Comparison of ENCODE assay signal across 8 cellular contexts in genomic region chr2:43227830-43228280, GRCh38. TPM values are rescaled to one million over a fixed set of nuclear protein-coding genes. Genes with fewer than 3 reads are reported as not detected.
DNase-seq lines count a peak whose midpoint lies in the region; ATAC-seq and TF ChIP-seq lines count a peak whose summit lies in the region.

No MANE protein-coding gene starts in this region.

- H3K27me3 Mint-ChIP-seq in activated CD4-positive, alpha-beta T cell treated with anti-CD3 and anti-CD28 coated beads, Interleukin-2, amount 10 ng/mL, durations not matched to agents 7 days and 5 days = peaks cover 3% of the 10 kb centered on the region
- H3K27me3 Mint-ChIP-seq in activated B cell treated with CpG ODN at 0.5 μM for 24 hours = peaks cover 2% of the 10 kb centered on the region
- H3K27me3 Mint-ChIP-seq in stimulated activated memory B cell treated with anti-CD40 and anti-IgM and Interleukin-4, amounts not matched to agents 10 μg/mL and 1 μg/mL and 100 μg/mL, for 72 hours = no peaks in the 10 kb centered on the region

- H3K9me3 Mint-ChIP-seq in activated CD4-positive, alpha-beta T cell treated with anti-CD3 and anti-CD28 coated beads, Interleukin-2, amount 10 ng/mL, durations not matched to agents 7 days and 5 days = no peaks in the 10 kb centered on the region
- H3K9me3 Mint-ChIP-seq in activated B cell treated with CpG ODN at 0.5 μM for 24 hours = no peaks in the 10 kb centered on the region
- no peaks in the 10 kb centered on the region for H3K9me3 Mint-ChIP-seq in stimulated activated memory B cell treated with anti-CD40 and anti-IgM and Interleukin-4, amounts not matched to agents 10 μg/mL and 1 μg/mL and 100 μg/mL, for 72 hours

- CTCF ChIA-PET in activated CD4-positive, alpha-beta T cell treated with anti-CD3 and anti-CD28 coated beads, Interleukin-2, amount 10 ng/mL, durations not matched to agents 7 days and 5 days (lab: Charles Lee) = interaction anchor here (1.0 to 29.8 kb wide), 12 partner anchors 8 to 281 kb away, joined by 3 to 525 read pairs (median 4); no protein-coding TSS in a partner anchor
- CTCF ChIA-PET in activated B cell treated with CpG ODN at 0.5 μM for 24 hours (lab: Charles Lee) = interaction anchor here (0.7 to 12.6 kb wide), 13 partner anchors 9 to 281 kb away, joined by 3 to 336 read pairs (median 24); no protein-coding TSS in a partner anchor

- POLR2A ChIA-PET in activated CD4-positive, alpha-beta T cell treated with anti-CD3 and anti-CD28 coated beads, Interleukin-2, amount 10 ng/mL, durations not matched to agents 7 days and 5 days (lab: Charles Lee) = interaction anchor here (3.7 kb wide), 1 partner anchor 95 kb away, joined by 18 read pairs; no protein-coding TSS in a partner anchor
- POLR2A ChIA-PET in activated B cell treated with CpG ODN at 0.5 μM for 24 hours (lab: Charles Lee) = interaction anchor here (0.9 to 13.9 kb wide), 14 partner anchors 8 to 418 kb away, joined by 3 to 561 read pairs (median 14); no protein-coding TSS in a partner anchor

- peak overlapping the region; percentile 88; the same call in 1 of the 2 replicates for H3K4me3 ChIP-seq in iPS DF 6.9 (ENCODE audit: low read length)

- no peaks in the 10 kb centered on the region for H3K27me3 ChIP-seq in iPS DF 6.9 (ENCODE audit: control insufficient read depth, insufficient read depth, low read length)

- peak overlapping the region; percentile 90 for H3K27ac Mint-ChIP-seq in activated CD4-positive, alpha-beta T cell treated with anti-CD3 and anti-CD28 coated beads, Interleukin-2, amount 10 ng/mL, durations not matched to agents 7 days and 5 days
- peak overlapping the region; percentile 88 for H3K27ac Mint-ChIP-seq in activated B cell treated with CpG ODN at 0.5 μM for 24 hours
- peak overlapping the region; percentile 93 for H3K27ac Mint-ChIP-seq in stimulated activated memory B cell treated with anti-CD40 and anti-IgM and Interleukin-4, amounts not matched to agents 10 μg/mL and 1 μg/mL and 100 μg/mL, for 72 hours

- intact Hi-C loops in activated B cell treated with CpG ODN at 0.5 μM for 24 hours (cut with micrococcal nuclease) = loop anchor here (1.0 to 2.0 kb wide), 8 partner anchors 97 to 417 kb away; partner anchors contain the start of genes PLEKHH2 and THADA

- H3K4me1 Mint-ChIP-seq in activated CD4-positive, alpha-beta T cell treated with anti-CD3 and anti-CD28 coated beads, Interleukin-2, amount 10 ng/mL, durations not matched to agents 7 days and 5 days = peaks cover 24% of the 10 kb centered on the region
- H3K4me1 Mint-ChIP-seq in activated B cell treated with CpG ODN at 0.5 μM for 24 hours = peaks cover 45% of the 10 kb centered on the region
- H3K4me1 Mint-ChIP-seq in stimulated activated memory B cell treated with anti-CD40 and anti-IgM and Interleukin-4, amounts not matched to agents 10 μg/mL and 1 μg/mL and 100 μg/mL, for 72 hours = peaks cover 44% of the 10 kb centered on the region

- peaks cover 4% of the 10 kb centered on the region; the same call in 1 of the 2 replicates for H3K4me1 ChIP-seq in iPS DF 6.9 (ENCODE audit: control insufficient read depth, insufficient read depth, low read length)

- ATAC-seq in activated B cell treated with CpG ODN at 0.5 μM for 24 hours (ENCODE audit: low read depth) (no peak), HG02870 (IDR thresholded peaks at IDR 0.05; ENCODE audit: unreplicated experiment) (no peak), GM18502 (IDR thresholded peaks at IDR 0.05; ENCODE audit: poor library complexity, unreplicated experiment) (no peak)
- ATAC-seq in stimulated activated memory B cell treated with anti-CD40 and anti-IgM and Interleukin-4, amounts not matched to agents 10 μg/mL and 1 μg/mL and 100 μg/mL, for 72 hours = no peak

- no CpG with 5 or more reads among the region's 10 CpGs for WGBS in iPS DF 6.9 (ENCODE audit: insufficient coverage, insufficient read length)

- H3K4me3 Mint-ChIP-seq in activated CD4-positive, alpha-beta T cell treated with anti-CD3 and anti-CD28 coated beads, Interleukin-2, amount 10 ng/mL, durations not matched to agents 7 days and 5 days = peak overlapping the region; percentile 82
- H3K4me3 Mint-ChIP-seq in activated B cell treated with CpG ODN at 0.5 μM for 24 hours = peak overlapping the region; percentile 95
- peak overlapping the region; percentile 98 for H3K4me3 Mint-ChIP-seq in stimulated activated memory B cell treated with anti-CD40 and anti-IgM and Interleukin-4, amounts not matched to agents 10 μg/mL and 1 μg/mL and 100 μg/mL, for 72 hours

- no peak for TF ChIP-seq CTCF in activated B cell treated with CpG ODN at 0.5 μM for 24 hours (IDR thresholded peaks at IDR 0.05)

- peaks cover 36% of the 10 kb centered on the region for H3K36me3 Mint-ChIP-seq in activated CD4-positive, alpha-beta T cell treated with anti-CD3 and anti-CD28 coated beads, Interleukin-2, amount 10 ng/mL, durations not matched to agents 7 days and 5 days (ENCODE audit: low read depth)
- peaks cover 45% of the 10 kb centered on the region for H3K36me3 Mint-ChIP-seq in activated B cell treated with CpG ODN at 0.5 μM for 24 hours (ENCODE audit: low read depth)
- peaks cover 47% of the 10 kb centered on the region for H3K36me3 Mint-ChIP-seq in stimulated activated memory B cell treated with anti-CD40 and anti-IgM and Interleukin-4, amounts not matched to agents 10 μg/mL and 1 μg/mL and 100 μg/mL, for 72 hours

- no peak for DNase-seq in activated CD4-positive, alpha-beta T cell treated with anti-CD3 and anti-CD28 coated beads, Interleukin-2, amount 10 ng/mL, durations not matched to agents 7 days and 5 days
- DNase-seq in activated CD4-positive, alpha-beta T cell treated with anti-CD3 and anti-CD28 coated beads, Interleukin-2, amount 50 U/mL, for 1 hour = no peak
- DNase-seq in activated B cell treated with CpG ODN at 0.5 μM for 24 hours = no peak
- no peak for DNase-seq in iPS DF 6.9 (ENCODE audit: low read depth, low spot score)
- DNase-seq in Kasumi-1 (lab: John Stamatoyannopoulos, UW) = no peak

- no peaks in the 10 kb centered on the region for H3K9me3 ChIP-seq in iPS DF 6.9 (ENCODE audit: control insufficient read depth, insufficient read depth, low read length)

- peaks cover 11% of the 10 kb centered on the region; the same call in 1 of the 2 replicates for H3K36me3 ChIP-seq in iPS DF 6.9 (ENCODE audit: control insufficient read depth, insufficient read depth, low read length)

- no peak overlapping the region for H3K27ac ChIP-seq in iPS DF 6.9 (ENCODE audit: low read length)

RNA-seq across cellular contexts. Expression of gene ZFP36L2, which starts 1.4 kb away (rescaled TPM):
- total RNA-seq in activated CD4-positive, alpha-beta T cell treated with anti-CD3 and anti-CD28 coated beads, Interleukin-2, amount 10 ng/mL, durations not matched to agents 7 days and 5 days = 100 to 1,000 TPM; 210 to 228 TPM
- 56.7 and 62.1 TPM in 2 replicates for total RNA-seq in activated B cell treated with CpG ODN at 0.5 μM for 24 hours
